Comparison of ENCODE assay signal across 8 cellular contexts in genomic region chr12:48787791-48788521, GRCh38. TPM values are rescaled to one million over a fixed set of nuclear protein-coding genes. Genes with fewer than 3 reads are reported as not detected.
A peak's percentile ranks its signal among the peaks of the same experiment; 100 is the strongest.
DNase-seq lines count a peak whose midpoint lies in the region; ATAC-seq and TF ChIP-seq lines count a peak whose summit lies in the region.

No MANE protein-coding gene starts in this region.

- TF ChIP-seq CTCF in vagina (IDR thresholded peaks at IDR 0.05), result no peak

- no peaks in the 10 kb centered on the region for H3K9me3 ChIP-seq in ectodermal cell (ENCODE audit: control insufficient read depth, low read length)
- no peaks in the 10 kb centered on the region for H3K9me3 ChIP-seq in mesodermal cell (ENCODE audit: control insufficient read depth, low read length)
- H3K9me3 ChIP-seq in vagina, result no peaks in the 10 kb centered on the region

- H3K27me3 ChIP-seq in ectodermal cell (ENCODE audit: control insufficient read depth, insufficient read depth, low read length, poor library complexity, severe bottlenecking), result no peaks in the 10 kb centered on the region
- H3K27me3 ChIP-seq in vagina, result no peaks in the 10 kb centered on the region

- peak overlapping the region; percentile 26 for H3K27ac ChIP-seq in ectodermal cell (ENCODE audit: insufficient read depth, low read depth, low read length, poor library complexity, severe bottlenecking)
- no peak overlapping the region for H3K27ac ChIP-seq in mesodermal cell (ENCODE audit: low read depth, low read length, severe bottlenecking)
- H3K27ac ChIP-seq in vagina, result peak overlapping the region; percentile 94

- peak overlapping the region; percentile 78 to 81 for H3K4me3 Mint-ChIP-seq in activated T-cell treated with anti-CD3 and anti-CD28 coated beads, Interleukin-2, amount 50 U/mL, for 72 hours

- 12 to 13% methylated on average over 11 of the region's 11 CpGs for WGBS in ectodermal cell, 2 experiments
- WGBS in mesodermal cell (ENCODE audit: insufficient coverage in 2 of 2), 2 experiments, result 27 to 39% methylated on average over 4 to 5 of the region's 11 CpGs

- H3K4me3 ChIP-seq in ectodermal cell (ENCODE audit: insufficient read depth, low read depth, low read length) (peak overlapping the region; percentile 96), mesodermal cell (ENCODE audit: extremely low read depth, insufficient read depth, low read length, poor library complexity, severe bottlenecking) (peak overlapping the region; percentile 79), vagina (peak overlapping the region; percentile 81 to 97)

- intact Hi-C loops in vagina (cut with DNase I), result no loop called here

- H3K36me3 Mint-ChIP-seq in activated T-cell treated with anti-CD3 and anti-CD28 coated beads, Interleukin-2, amount 50 U/mL, for 72 hours (ENCODE audit: insufficient read depth in 2 of 2), result no peaks in the 10 kb centered on the region

- H3K9me3 Mint-ChIP-seq in activated T-cell treated with anti-CD3 and anti-CD28 coated beads, Interleukin-2, amount 50 U/mL, for 72 hours, result no peaks in the 10 kb centered on the region

- TF ChIP-seq POLR2A in vagina (IDR thresholded peaks at IDR 0.05), result no peak

- H3K4me1 ChIP-seq in ectodermal cell (ENCODE audit: control insufficient read depth, insufficient read depth, low read length) (peaks cover 27% of the 10 kb centered on the region), mesodermal cell (ENCODE audit: control insufficient read depth, insufficient read depth, low read length, poor library complexity, severe bottlenecking) (peaks cover 7% of the 10 kb centered on the region), vagina (peaks cover 39% of the 10 kb centered on the region)

- H3K27me3 Mint-ChIP-seq in activated T-cell treated with anti-CD3 and anti-CD28 coated beads, Interleukin-2, amount 50 U/mL, for 72 hours (ENCODE audit: low read depth), result peaks cover 55% of the 10 kb centered on the region

- H3K36me3 ChIP-seq in ectodermal cell (ENCODE audit: control insufficient read depth, insufficient read depth, low read length) (no peaks in the 10 kb centered on the region), mesodermal cell (ENCODE audit: control insufficient read depth, insufficient read depth, low read length) (no peaks in the 10 kb centered on the region), vagina (peaks cover 0 to 2% of the 10 kb centered on the region in 2 donors)

- H3K27ac Mint-ChIP-seq in activated T-cell treated with anti-CD3 and anti-CD28 coated beads, Interleukin-2, amount 50 U/mL, for 72 hours, result no peak overlapping the region

- H3K4me1 Mint-ChIP-seq in activated T-cell treated with anti-CD3 and anti-CD28 coated beads, Interleukin-2, amount 50 U/mL, for 72 hours (ENCODE audit: low read depth), result peaks cover 5% of the 10 kb centered on the region

- no peak for DNase-seq in activated T-cell treated with anti-CD3 and anti-CD28 coated beads, Interleukin-2, amount 50 U/mL, for 72 hours
- DNase-seq in activated T-cell treated with anti-CD3 and anti-CD28 coated beads for 4 hours (no peak), vagina (ENCODE audit: extremely low spot score in 2 of 2) (peak in 1 of 2 donors; percentile 83), NCI-H2171 treated with DMSO at 0.1 percent for 48 hours (lab: John Stamatoyannopoulos, UW) (no peak)

- ATAC-seq in activated T-cell treated with anti-CD3 and anti-CD28 coated beads, Interleukin-2, amount 50 U/mL, for 72 hours (replicated peaks in 1 of 2), result no peak
- no peak for ATAC-seq in HG03460 (IDR thresholded peaks at IDR 0.05; ENCODE audit: unreplicated experiment)
- ATAC-seq in GM21423 (IDR thresholded peaks at IDR 0.05; ENCODE audit: unreplicated experiment), result no peak

RNA-seq across cellular contexts. Expression of gene ADCY6, which starts 0.9 kb away (rescaled TPM):
- total RNA-seq in activated T-cell treated with anti-CD3 and anti-CD28 coated beads, Interleukin-2, amount 50 U/mL, for 72 hours, result under 1 TPM; 0.67 to 0.79 TPM
- polyA plus RNA-seq in ectodermal cell (2013, experiment 1 of 4), result 68.4 TPM
- 84.1 TPM for polyA plus RNA-seq in ectodermal cell (2013, experiment 2 of 4)
- 51.6 TPM for polyA plus RNA-seq in ectodermal cell (2013, experiment 3 of 4)
- 65.0 TPM for polyA plus RNA-seq in ectodermal cell (2013, experiment 4 of 4)
- polyA plus RNA-seq in mesodermal cell (2013, experiment 1 of 2), result 40.1 TPM
- polyA plus RNA-seq in mesodermal cell (2013, experiment 2 of 2), result 33.0 TPM
- 30.0 TPM for total RNA-seq in vagina

RNA-seq across cellular contexts. Expression of gene CACNB3, which starts 30.3 kb away (rescaled TPM):
- 10 to 100 TPM; 15.1 to 16.5 TPM for total RNA-seq in activated T-cell treated with anti-CD3 and anti-CD28 coated beads, Interleukin-2, amount 50 U/mL, for 72 hours
- 89.9 TPM for polyA plus RNA-seq in ectodermal cell (2013, experiment 1 of 4)
- 86.1 TPM for polyA plus RNA-seq in ectodermal cell (2013, experiment 2 of 4)
- polyA plus RNA-seq in ectodermal cell (2013, experiment 3 of 4), result 69.9 TPM
- 76.3 TPM for polyA plus RNA-seq in ectodermal cell (2013, experiment 4 of 4)
- polyA plus RNA-seq in mesodermal cell (2013, experiment 1 of 2), result 41.0 TPM
- polyA plus RNA-seq in mesodermal cell (2013, experiment 2 of 2), result 40.8 TPM
- total RNA-seq in vagina, result 36.1 TPM

Comparison
In these comparisons a context has a peak if more than half of its experiments do, and no peak if none do; other contexts are left out.
1. RNA of gene ADCY6, which starts 0.9 kb away (total RNA-seq): 30.0 TPM in vagina (single experiment); 0.67 to 0.79 TPM in activated T-cell treated with anti-CD3 and anti-CD28 coated beads, Interleukin-2, amount 50 U/mL, for 72 hours; every median in the first group is over 10 times any median in the second.
2. Peak in every context shown above with its lines, with median percentiles within 50 percentile points of each other: H3K4me3 ChIP-seq.